Comparison of ENCODE assay signal across 27 cellular contexts in genomic region chrY:21227849-21228248, GRCh38.
DNase-seq lines count a peak whose midpoint lies in the region; ATAC-seq and TF ChIP-seq lines count a peak whose summit lies in the region.
"Had no signal": no experiment of that assay in that cellular context is flagged by ENCODE, and none has a peak within 500 bp of the region (broad histone marks: within the 10 kb centered on the region; RNA-seq: fewer than 3 reads in every experiment).

No MANE protein-coding gene starts in this region.

- peaks cover 30% of the 10 kb centered on the region for H3K79me2 ChIP-seq in OCI-LY3 (ENCODE audit: low read length)

- no peak overlapping the region for H2AFZ ChIP-seq in OCI-LY3 (ENCODE audit: low read depth, low read length)

- no peak for DNase-seq in activated CD4-positive, alpha-beta T cell treated with anti-CD3 and anti-CD28 coated beads for 1 hour
- no peak for DNase-seq in BE2C
- no peak for DNase-seq in SIG-M5 treated with dmso at 0.1 percent for 504 hours (lab: John Stamatoyannopoulos, UW; ENCODE audit: unreplicated experiment)
- DNase-seq: activated CD4-positive, CD25-positive, alpha-beta regulatory T cell; activated CD8-positive, alpha-beta T cell treated with anti-CD3 and anti-CD28 coated beads for 36 hours; activated naive CD4-positive, alpha-beta T cell treated with Interleukin-2 at 50 U/mL for 16 hours; activated T-cell treated with anti-CD3 and anti-CD28 coated beads, Interleukin-2, amount 50 U/mL, for 1 hour; amniotic stem cell; cortex of kidney; endodermal cell; HCEC 1CT; IMR-90; lower lobe of right lung; NCI-H1105; NCI-H2029; NCI-H2227 treated with DMSO at 0.1 percent for 48 hours; NCI-H748 treated with DMSO at 0.1 percent for 48 hours; psoas muscle; stimulated activated CD4-positive, alpha-beta T cell treated with anti-CD3 and anti-CD28 coated beads, Interleukin-1b, Interleukin-23, amount 100 ng/mL, for 48 hours; T-helper 9 cell had no signal

- peak overlapping the region; percentile 80 for H3K27ac ChIP-seq in OCI-LY3 (ENCODE audit: low read length)
- H3K27ac ChIP-seq: lower lobe of right lung, psoas muscle, suprapubic skin, vagina had no signal

- H3K36me3 ChIP-seq in OCI-LY3 (replicated peaks; ENCODE audit: low read depth, low read length), result peaks cover 18% of the 10 kb centered on the region
- H3K36me3 ChIP-seq in BE2C, result no peaks in the 10 kb centered on the region
- H3K36me3 ChIP-seq: lower lobe of right lung, suprapubic skin, vagina had no signal

- H3K4me3 ChIP-seq in OCI-LY3 (ENCODE audit: low read length) (peak overlapping the region; percentile 77), BE2C (ENCODE audit: low read depth, low read length) (no peak overlapping the region)
- H3K4me3 ChIP-seq: lower lobe of right lung, psoas muscle, suprapubic skin, vagina had no signal

- peak overlapping the region; percentile 65 for H3K4me2 ChIP-seq in OCI-LY3 (ENCODE audit: low read length)

- H4K20me1 ChIP-seq in OCI-LY3 (ENCODE audit: insufficient read depth, low read length), result no peaks in the 10 kb centered on the region

- no peaks in the 10 kb centered on the region for H3K9me3 ChIP-seq in OCI-LY3 (ENCODE audit: insufficient read depth, low read length)
- H3K9me3 ChIP-seq in BE2C, result no peaks in the 10 kb centered on the region
- H3K9me3 ChIP-seq: lower lobe of right lung, psoas muscle, suprapubic skin, vagina had no signal

- TF ChIP-seq CTCF in OCI-LY3 (IDR thresholded peaks at IDR 0.05; ENCODE audit: low read depth, low read length) (no peak), BE2C (IDR thresholded peaks at IDR 0.05; ENCODE audit: low read depth, low read length) (no peak)

- H3K9ac ChIP-seq in OCI-LY3 (ENCODE audit: low read length), result peak overlapping the region; percentile 75

- ATAC-seq in GM19043 (IDR thresholded peaks at IDR 0.05; ENCODE audit: low read depth, unreplicated experiment), result peak; percentile 95
- ATAC-seq in GM21737 (IDR thresholded peaks at IDR 0.05; ENCODE audit: unreplicated experiment), result peak; percentile 84
- ATAC-seq in HG03060 (IDR thresholded peaks at IDR 0.05; ENCODE audit: low read depth, unreplicated experiment), result peak; percentile 49
- ATAC-seq in GM21717 (IDR thresholded peaks at IDR 0.05; ENCODE audit: unreplicated experiment), result no peak
- ATAC-seq: activated CD8-positive, alpha-beta T cell treated with anti-CD3 and anti-CD28 coated beads for 36 hours; lower lobe of right lung; psoas muscle had no signal

- no peaks in the 10 kb centered on the region for H3K27me3 ChIP-seq in OCI-LY3 (ENCODE audit: low read depth, low read length)
- no peaks in the 10 kb centered on the region for H3K27me3 ChIP-seq in BE2C
- H3K27me3 ChIP-seq: suprapubic skin, vagina had no signal

- H3K4me1 ChIP-seq in OCI-LY3 (ENCODE audit: low read length), result peaks cover 73% of the 10 kb centered on the region
- no peaks in the 10 kb centered on the region for H3K4me1 ChIP-seq in BE2C
- H3K4me1 ChIP-seq: lower lobe of right lung, psoas muscle, suprapubic skin, vagina had no signal
